1 cellular context compared by ENCODE assay signal in the genomic region with DNA sequence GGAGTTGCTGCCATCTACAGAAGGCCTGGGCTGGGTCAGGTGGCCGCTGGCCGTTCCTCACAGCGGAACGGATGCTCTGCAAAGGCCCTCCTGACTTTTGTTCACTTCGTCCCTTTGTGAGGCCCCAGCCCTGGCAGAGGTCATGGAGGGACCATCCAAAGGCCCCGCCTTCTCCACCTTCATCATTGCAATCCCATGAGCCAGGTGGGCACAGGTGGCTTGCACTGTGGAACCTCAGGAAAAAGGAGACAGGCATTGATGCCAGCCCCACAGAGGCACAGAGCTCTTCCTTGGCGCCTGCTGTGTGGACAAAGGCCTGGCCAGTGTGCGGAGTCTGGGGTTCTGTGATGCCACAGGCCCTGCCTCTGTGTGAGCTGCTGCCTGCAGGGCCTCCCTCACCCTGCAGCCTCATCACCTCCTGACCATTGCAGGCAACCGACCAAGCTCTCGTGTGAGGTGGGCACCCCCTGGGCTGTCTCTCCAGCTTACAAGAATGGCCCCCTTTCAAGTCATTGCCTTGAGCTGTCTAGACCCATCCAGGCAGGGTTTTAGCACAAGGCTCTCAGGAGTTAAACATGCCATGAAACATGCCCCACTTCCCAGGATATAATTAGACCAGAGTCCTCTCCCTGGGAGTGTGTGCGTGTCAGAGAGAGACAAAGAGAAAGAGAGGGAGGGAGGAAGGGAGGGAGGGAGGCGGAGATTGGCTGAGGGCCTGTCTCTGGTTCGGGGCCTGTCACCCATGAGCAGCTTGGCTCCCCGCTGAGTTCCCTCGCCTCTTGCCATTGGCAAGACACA.
TF ChIP-seq lines count a peak whose summit lies in the region.

No MANE protein-coding gene starts in this region.

TF ChIP-seq in HepG2, 621 proteins besides CTCF, POLR2A, EP300 and RAD21 (continued from another document):
- TF ChIP-seq, protein P1, sequence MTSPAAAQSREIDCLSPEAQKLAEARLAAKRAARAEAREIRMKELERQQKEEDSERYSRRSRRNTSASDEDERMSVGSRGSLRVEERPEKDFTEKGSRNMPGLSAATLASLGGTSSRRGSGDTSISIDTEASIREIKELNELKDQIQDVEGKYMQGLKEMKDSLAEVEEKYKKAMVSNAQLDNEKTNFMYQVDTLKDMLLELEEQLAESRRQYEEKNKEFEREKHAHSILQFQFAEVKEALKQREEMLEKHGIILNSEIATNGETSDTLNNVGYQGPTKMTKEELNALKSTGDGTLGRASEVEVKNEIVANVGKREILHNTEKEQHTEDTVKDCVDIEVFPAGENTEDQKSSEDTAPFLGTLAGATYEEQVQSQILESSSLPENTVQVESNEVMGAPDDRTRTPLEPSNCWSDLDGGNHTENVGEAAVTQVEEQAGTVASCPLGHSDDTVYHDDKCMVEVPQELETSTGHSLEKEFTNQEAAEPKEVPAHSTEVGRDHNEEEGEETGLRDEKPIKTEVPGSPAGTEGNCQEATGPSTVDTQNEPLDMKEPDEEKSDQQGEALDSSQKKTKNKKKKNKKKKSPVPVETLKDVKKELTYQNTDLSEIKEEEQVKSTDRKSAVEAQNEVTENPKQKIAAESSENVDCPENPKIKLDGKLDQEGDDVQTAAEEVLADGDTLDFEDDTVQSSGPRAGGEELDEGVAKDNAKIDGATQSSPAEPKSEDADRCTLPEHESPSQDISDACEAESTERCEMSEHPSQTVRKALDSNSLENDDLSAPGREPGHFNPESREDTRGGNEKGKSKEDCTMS (CRISPR knock-in tag; conservative IDR thresholded peaks at IDR 0.05): no peak
- TF ChIP-seq TEAD3 (CRISPR knock-in tag; optimal IDR thresholded peaks at IDR 0.05; ENCODE audit: borderline replicate concordance): peak; percentile 7
- TF ChIP-seq, protein P2, sequence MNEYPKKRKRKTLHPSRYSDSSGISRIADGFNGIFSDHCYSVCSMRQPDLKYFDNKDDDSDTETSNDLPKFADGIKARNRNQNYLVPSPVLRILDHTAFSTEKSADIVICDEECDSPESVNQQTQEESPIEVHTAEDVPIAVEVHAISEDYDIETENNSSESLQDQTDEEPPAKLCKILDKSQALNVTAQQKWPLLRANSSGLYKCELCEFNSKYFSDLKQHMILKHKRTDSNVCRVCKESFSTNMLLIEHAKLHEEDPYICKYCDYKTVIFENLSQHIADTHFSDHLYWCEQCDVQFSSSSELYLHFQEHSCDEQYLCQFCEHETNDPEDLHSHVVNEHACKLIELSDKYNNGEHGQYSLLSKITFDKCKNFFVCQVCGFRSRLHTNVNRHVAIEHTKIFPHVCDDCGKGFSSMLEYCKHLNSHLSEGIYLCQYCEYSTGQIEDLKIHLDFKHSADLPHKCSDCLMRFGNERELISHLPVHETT (CRISPR knock-in tag; conservative IDR thresholded peaks at IDR 0.05): no peak
- no peak for TF ChIP-seq FOXJ3 (CRISPR knock-in tag; IDR thresholded peaks at IDR 0.05; ENCODE audit: borderline replicate concordance)
- 0 out of 4 replicates have a peak, but pooled peaks of 1 of the 2 experiments have one; percentile 56 for TF ChIP-seq NR2F1 (CRISPR knock-in tag; IDR thresholded peaks at IDR 0.05)
- TF ChIP-seq, protein P3, sequence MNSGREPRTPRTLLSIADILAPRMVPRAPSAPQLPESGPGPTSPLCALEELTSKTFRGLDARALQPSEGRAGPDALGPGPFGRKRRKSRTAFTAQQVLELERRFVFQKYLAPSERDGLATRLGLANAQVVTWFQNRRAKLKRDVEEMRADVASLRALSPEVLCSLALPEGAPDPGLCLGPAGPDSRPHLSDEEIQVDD (CRISPR knock-in tag; IDR thresholded peaks at IDR 0.05; ENCODE audit: borderline replicate concordance): peak; percentile 92
- TF ChIP-seq, protein P4, sequence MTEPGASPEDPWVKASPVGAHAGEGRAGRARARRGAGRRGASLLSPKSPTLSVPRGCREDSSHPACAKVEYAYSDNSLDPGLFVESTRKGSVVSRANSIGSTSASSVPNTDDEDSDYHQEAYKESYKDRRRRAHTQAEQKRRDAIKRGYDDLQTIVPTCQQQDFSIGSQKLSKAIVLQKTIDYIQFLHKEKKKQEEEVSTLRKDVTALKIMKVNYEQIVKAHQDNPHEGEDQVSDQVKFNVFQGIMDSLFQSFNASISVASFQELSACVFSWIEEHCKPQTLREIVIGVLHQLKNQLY (CRISPR knock-in tag; IDR thresholded peaks at IDR 0.05): no peak; the same call in 1 of the 2 replicates
- TF ChIP-seq POLR2G (IDR thresholded peaks at IDR 0.05; ENCODE audit: low read depth, low read length): peak; percentile 55
- peak; percentile 86; the same call in 1 of the 2 replicates for TF ChIP-seq ZNF839 (CRISPR knock-in tag; IDR thresholded peaks at IDR 0.05; ENCODE audit: borderline replicate concordance)
- peak; percentile 89; the same call in 1 of the 2 replicates for TF ChIP-seq ZNF552 (CRISPR knock-in tag; IDR thresholded peaks at IDR 0.05; ENCODE audit: borderline replicate concordance)
- TF ChIP-seq REPIN1 (CRISPR knock-in tag; IDR thresholded peaks at IDR 0.05; ENCODE audit: borderline replicate concordance, low read depth): peak; percentile 82
- no peak for TF ChIP-seq ZNF674 (CRISPR knock-in tag; IDR thresholded peaks at IDR 0.05; ENCODE audit: low read depth)
- no peak for TF ChIP-seq DNMT3B (CRISPR knock-in tag; conservative IDR thresholded peaks at IDR 0.05)
- 0 out of 2 replicates have a peak, but pooled peaks have one; percentile 41 for TF ChIP-seq ZNF644 (CRISPR knock-in tag; IDR thresholded peaks at IDR 0.05; ENCODE audit: low read depth)
